In genomic region chr9:108813951-108814601, GRCh38 we compare ENCODE assay signal across 9 cellular contexts. TPM values are rescaled to one million over a fixed set of nuclear protein-coding genes. Genes with fewer than 3 reads are reported as not detected.
DNase-seq lines count a peak whose midpoint lies in the region; ATAC-seq and TF ChIP-seq lines count a peak whose summit lies in the region.
"Had no signal": no experiment of that assay in that cellular context is flagged by ENCODE, and none has a peak within 500 bp of the region (broad histone marks: within the 10 kb centered on the region; RNA-seq: fewer than 3 reads in every experiment).

No MANE protein-coding gene starts in this region.

- POLR2A ChIA-PET in AG04449 (lab: Yijun Ruan, JAX): interaction anchor here (0.6 kb wide), 1 partner anchor 1530 kb away, joined by 5 read pairs; no protein-coding TSS in a partner anchor
- POLR2A ChIA-PET in CD4-positive, alpha-beta memory T cell (lab: Charles Lee; ENCODE audit: partially characterized antibody): no interaction called here

- ATAC-seq in upper lobe of left lung (ENCODE audit: low FRiP score in 2 of 2): peak; percentile 47 to 55

- TF ChIP-seq POLR2A in Peyer's patch (IDR thresholded peaks at IDR 0.05) (no peak), upper lobe of left lung (IDR thresholded peaks at IDR 0.05) (no peak), stomach (IDR thresholded peaks at IDR 0.05) (no peak)

- TF ChIP-seq CTCF in AG04449 (IDR thresholded peaks at IDR 0.05; ENCODE audit: insufficient read depth, low read length, missing control alignments): peak; percentile 13
- TF ChIP-seq CTCF in HFF-Myc (IDR thresholded peaks at IDR 0.05; ENCODE audit: low read depth, low read length, missing control alignments): peak; percentile 53
- TF ChIP-seq CTCF in Peyer's patch (IDR thresholded peaks at IDR 0.05): peak in 4 of 6 experiments; percentile 13 to 46 (median 41)
- TF ChIP-seq CTCF in upper lobe of left lung (IDR thresholded peaks at IDR 0.05): peak in 4 of 6 experiments; percentile 23 to 51 (median 40)
- TF ChIP-seq CTCF in stomach (IDR thresholded peaks at IDR 0.05): no peak

- 93 to 94% methylated on average over 2 of the region's 2 CpGs for WGBS in upper lobe of left lung, 2 donors
- 83 to 92% (median 89%) methylated on average over 2 of the region's 2 CpGs for WGBS in stomach, 5 donors

- peak; percentile 10 for DNase-seq in AG04449 (ENCODE audit: low read depth, low spot score)
- DNase-seq in HFF-Myc (ENCODE audit: extremely low read depth, low read depth): peak; percentile 15
- DNase-seq in Peyer's patch: no peak
- DNase-seq in glomerular endothelial cell (ENCODE audit: extremely low read depth, low read depth, low spot score): peak; percentile 20
- DNase-seq in upper lobe of left lung: no peak
- no peak for DNase-seq in GF-D8 (lab: John Stamatoyannopoulos, UW)
- no peak for DNase-seq in CD4-positive, alpha-beta memory T cell
- no peak for DNase-seq in stomach

- H3K27ac ChIP-seq in Peyer's patch (no peak overlapping the region), upper lobe of left lung (no peak overlapping the region), stomach (no peak overlapping the region)
- no peak overlapping the region for H3K27ac ChIP-seq in CD4-positive, alpha-beta memory T cell (ENCODE audit: low read depth, low read length)

- no peaks in the 10 kb centered on the region for H3K27me3 ChIP-seq in Peyer's patch
- no peaks in the 10 kb centered on the region for H3K27me3 ChIP-seq in upper lobe of left lung
- H3K27me3 ChIP-seq in CD4-positive, alpha-beta memory T cell (ENCODE audit: insufficient read depth, low read length): peaks cover 8% of the 10 kb centered on the region
- H3K27me3 ChIP-seq in stomach: no peaks in the 10 kb centered on the region

- H3K4me3 Mint-ChIP-seq in CD4-positive, alpha-beta memory T cell: no peak overlapping the region
- H3K4me3 Mint-ChIP-seq: activated naive CD4-positive, alpha-beta T cell treated with anti-CD3 and anti-CD28 coated beads, Interleukin-2, amount 50 U/mL, for 24 hours had no signal

- no peaks in the 10 kb centered on the region for H3K4me1 ChIP-seq in Peyer's patch
- H3K4me1 ChIP-seq in upper lobe of left lung: peaks cover 0 to 29% (median 9%) of the 10 kb centered on the region in 4 donors
- no peaks in the 10 kb centered on the region for H3K4me1 ChIP-seq in CD4-positive, alpha-beta memory T cell (ENCODE audit: insufficient read depth, low read length)
- H3K4me1 ChIP-seq in stomach: no peaks in the 10 kb centered on the region

- H3K36me3 Mint-ChIP-seq in CD4-positive, alpha-beta memory T cell: no peaks in the 10 kb centered on the region
- H3K36me3 Mint-ChIP-seq: activated naive CD4-positive, alpha-beta T cell treated with anti-CD3 and anti-CD28 coated beads, Interleukin-2, amount 50 U/mL, for 24 hours had no signal

- intact Hi-C loops in CD4-positive, alpha-beta memory T cell (cut with micrococcal nuclease): no loop called here
- intact Hi-C loops in stomach (cut with DNase I; ENCODE audit: low total_unique reads): no loop called here

- TF ChIP-seq EP300 in upper lobe of left lung (IDR thresholded peaks at IDR 0.05) (no peak), stomach (IDR thresholded peaks at IDR 0.05) (no peak)

- peaks cover 0 to 2% (median 0%) of the 10 kb centered on the region in 8 donors for H3K9me3 Mint-ChIP-seq in CD4-positive, alpha-beta memory T cell
- H3K9me3 Mint-ChIP-seq: activated naive CD4-positive, alpha-beta T cell treated with anti-CD3 and anti-CD28 coated beads, Interleukin-2, amount 50 U/mL, for 24 hours had no signal

- CTCF ChIA-PET in AG04449 (lab: Yijun Ruan, JAX): interaction anchor here (0.9 to 3.0 kb wide), 4 partner anchors 9 to 22 kb away, joined by 3 to 10 read pairs (median 4); no protein-coding TSS in a partner anchor
- CTCF ChIA-PET in CD4-positive, alpha-beta memory T cell (lab: Charles Lee; ENCODE audit: partially characterized antibody): no interaction called here

- H3K9me3 ChIP-seq in Peyer's patch: no peaks in the 10 kb centered on the region
- H3K9me3 ChIP-seq in upper lobe of left lung: no peaks in the 10 kb centered on the region
- H3K9me3 ChIP-seq in CD4-positive, alpha-beta memory T cell (ENCODE audit: control insufficient read depth in 1 of 2, low read length in 2 of 2): no peaks in the 10 kb centered on the region
- H3K9me3 ChIP-seq in stomach: no peaks in the 10 kb centered on the region

- H3K27me3 Mint-ChIP-seq in CD4-positive, alpha-beta memory T cell: peaks cover 11 to 14% of the 10 kb centered on the region in 2 donors

- no peaks in the 10 kb centered on the region for H3K4me1 Mint-ChIP-seq in CD4-positive, alpha-beta memory T cell
- H3K4me1 Mint-ChIP-seq: activated naive CD4-positive, alpha-beta T cell treated with anti-CD3 and anti-CD28 coated beads, Interleukin-2, amount 50 U/mL, for 24 hours had no signal

- H3K36me3 ChIP-seq in Peyer's patch (no peaks in the 10 kb centered on the region), upper lobe of left lung (no peaks in the 10 kb centered on the region), stomach (no peaks in the 10 kb centered on the region)
- no peaks in the 10 kb centered on the region for H3K36me3 ChIP-seq in CD4-positive, alpha-beta memory T cell (ENCODE audit: insufficient read depth, low read length)

- H3K4me3 ChIP-seq in AG04449 (ENCODE audit: low read depth, low read length) (no peak overlapping the region), HFF-Myc (replicated peaks; ENCODE audit: low read depth, low read length) (no peak overlapping the region), Peyer's patch (no peak overlapping the region), upper lobe of left lung (no peak overlapping the region), stomach (no peak overlapping the region)
- no peak overlapping the region for H3K4me3 ChIP-seq in CD4-positive, alpha-beta memory T cell (ENCODE audit: low read length in 2 of 2)

- H3K27ac Mint-ChIP-seq in CD4-positive, alpha-beta memory T cell: no peak overlapping the region
- H3K27ac Mint-ChIP-seq: activated naive CD4-positive, alpha-beta T cell treated with anti-CD3 and anti-CD28 coated beads, Interleukin-2, amount 50 U/mL, for 24 hours had no signal

RNA-seq across cellular contexts. Expression of gene ACTL7B, which starts 41.7 kb away (rescaled TPM):
- not detected for total RNA-seq in Peyer's patch
- not detected in 2 replicates for total RNA-seq in glomerular endothelial cell
- under 1 TPM in 1 of 6 donors, not detected in 5; 0.30 TPM for total RNA-seq in upper lobe of left lung
- under 1 TPM in 1 of 2 experiments, not detected in 1; 0.15 TPM for total RNA-seq in CD4-positive, alpha-beta memory T cell
- not detected for polyA plus RNA-seq in CD4-positive, alpha-beta memory T cell
- total RNA-seq in stomach: not detected
- not detected for polyA plus RNA-seq in stomach

RNA-seq across cellular contexts. Expression of gene ACTL7A, which starts 48.0 kb away (rescaled TPM):
- total RNA-seq in Peyer's patch: not detected
- not detected in 2 replicates for total RNA-seq in glomerular endothelial cell
- total RNA-seq in upper lobe of left lung: not detected
- not detected for total RNA-seq in CD4-positive, alpha-beta memory T cell
- not detected for polyA plus RNA-seq in CD4-positive, alpha-beta memory T cell
- not detected for total RNA-seq in stomach
- not detected for polyA plus RNA-seq in stomach

Comparison
In these comparisons a context has a peak if more than half of its experiments do, and no peak if none do; other contexts are left out.
1. DNase-seq: peak in AG04449 (single experiment), HFF-Myc (single experiment) and glomerular endothelial cell (single experiment); none in Peyer's patch (0 of 3), upper lobe of left lung (0 of 2), GF-D8 (single experiment), CD4-positive, alpha-beta memory T cell (0 of 5) and stomach (single experiment).
2. CTCF ChIP-seq: peak in AG04449 (single experiment), HFF-Myc (single experiment), Peyer's patch (4 of 6) and upper lobe of left lung (4 of 6); none in stomach (0 of 7).